ENCODE assay signal across 8 cellular contexts in genomic region chr5:31824886-31825774, GRCh38.
DNase-seq lines count a peak whose midpoint lies in the region; ATAC-seq and TF ChIP-seq lines count a peak whose summit lies in the region.

No MANE protein-coding gene starts in this region.

- no peaks in the 10 kb centered on the region for H3K36me3 Mint-ChIP-seq in CD4-positive, CD25-positive, alpha-beta regulatory T cell

- H3K4me3 Mint-ChIP-seq in CD4-positive, CD25-positive, alpha-beta regulatory T cell: no peak overlapping the region
- H3K4me3 Mint-ChIP-seq in stimulated activated naive CD8-positive, alpha-beta T cell treated with anti-CD3 and anti-CD28 coated beads, Interleukin-15, amount 100 ng/mL, for 72 hours: no peak overlapping the region

- no peaks in the 10 kb centered on the region for H3K4me1 ChIP-seq in CD4-positive, CD25-positive, alpha-beta regulatory T cell (ENCODE audit: control insufficient read depth, insufficient read depth, low read length, poor library complexity, severe bottlenecking)
- H3K4me1 ChIP-seq in right lobe of liver: no peaks in the 10 kb centered on the region

- intact Hi-C loops in right lobe of liver (cut with DNase I): loop anchor here (10.0 kb wide), 2 partner anchors 250 to 260 kb away; no protein-coding TSS in a partner anchor

- peaks cover 5 to 13% of the 10 kb centered on the region in 2 experiments for H3K9me3 ChIP-seq in CD4-positive, CD25-positive, alpha-beta regulatory T cell (ENCODE audit: control insufficient read depth in 2 of 2, low read length in 2 of 2)
- no peaks in the 10 kb centered on the region for H3K9me3 ChIP-seq in right lobe of liver

- peaks cover 0 to 12% (median 5%) of the 10 kb centered on the region in 7 donors for H3K9me3 Mint-ChIP-seq in CD4-positive, CD25-positive, alpha-beta regulatory T cell
- no peaks in the 10 kb centered on the region for H3K9me3 Mint-ChIP-seq in stimulated activated naive CD8-positive, alpha-beta T cell treated with anti-CD3 and anti-CD28 coated beads, Interleukin-15, amount 100 ng/mL, for 72 hours

- H3K4me1 Mint-ChIP-seq in CD4-positive, CD25-positive, alpha-beta regulatory T cell: peaks cover 0 to 5% (median 1%) of the 10 kb centered on the region in 4 donors
- no peaks in the 10 kb centered on the region for H3K4me1 Mint-ChIP-seq in stimulated activated naive CD8-positive, alpha-beta T cell treated with anti-CD3 and anti-CD28 coated beads, Interleukin-15, amount 100 ng/mL, for 72 hours

- peaks cover 16% of the 10 kb centered on the region for H3K27me3 Mint-ChIP-seq in CD4-positive, CD25-positive, alpha-beta regulatory T cell
- H3K27me3 Mint-ChIP-seq in stimulated activated naive CD8-positive, alpha-beta T cell treated with anti-CD3 and anti-CD28 coated beads, Interleukin-15, amount 100 ng/mL, for 72 hours: no peaks in the 10 kb centered on the region

- TF ChIP-seq POLR2A in right lobe of liver (IDR thresholded peaks at IDR 0.05): no peak

- no peak overlapping the region for H3K4me3 ChIP-seq in CD4-positive, CD25-positive, alpha-beta regulatory T cell (ENCODE audit: low read depth, low read length)
- H3K4me3 ChIP-seq in coronary artery (no peak overlapping the region), right lobe of liver (no peak overlapping the region)

- WGBS in right lobe of liver (ENCODE audit: insufficient coverage, low coverage, low lambda C conversion rate, missing lambda C conversion rate): 23% methylated on average over 11 of the region's 11 CpGs

- no peaks in the 10 kb centered on the region for H3K27me3 ChIP-seq in CD4-positive, CD25-positive, alpha-beta regulatory T cell (ENCODE audit: control insufficient read depth, insufficient read depth, low read length)
- no peaks in the 10 kb centered on the region for H3K27me3 ChIP-seq in right lobe of liver

- peak; percentile 45 for TF ChIP-seq CTCF in coronary artery (IDR thresholded peaks at IDR 0.05)
- TF ChIP-seq CTCF in right lobe of liver (IDR thresholded peaks at IDR 0.05): peak; percentile 56 to 70 (median 64)

- H3K36me3 ChIP-seq in CD4-positive, CD25-positive, alpha-beta regulatory T cell (ENCODE audit: control insufficient read depth, insufficient read depth, low read length): no peaks in the 10 kb centered on the region
- no peaks in the 10 kb centered on the region for H3K36me3 ChIP-seq in right lobe of liver

- H3K27ac ChIP-seq in CD4-positive, CD25-positive, alpha-beta regulatory T cell (ENCODE audit: insufficient read depth, low read length, poor library complexity, severe bottlenecking): no peak overlapping the region
- H3K27ac ChIP-seq in coronary artery (no peak overlapping the region), right lobe of liver (no peak overlapping the region)

- DNase-seq in CD4-positive, CD25-positive, alpha-beta regulatory T cell: peak in 2 of 3 donors; percentile 1 to 29
- DNase-seq in NCI-H2029 treated with DMSO at 0.1 percent for 48 hours (lab: John Stamatoyannopoulos, UW) (peak; percentile 19), UCSD-AML1 (lab: John Stamatoyannopoulos, UW; ENCODE audit: unreplicated experiment) (peak; percentile 26), coronary artery (ENCODE audit: low spot score) (no peak), right lobe of liver (peak in 1 of 3 donors; percentile 46)
- peak; percentile 21 to 38 for DNase-seq in stimulated activated naive CD8-positive, alpha-beta T cell treated with anti-CD3 and anti-CD28 coated beads, Interleukin-15, amount 100 ng/mL, for 72 hours

- no peak overlapping the region for H3K27ac Mint-ChIP-seq in CD4-positive, CD25-positive, alpha-beta regulatory T cell
- H3K27ac Mint-ChIP-seq in stimulated activated naive CD8-positive, alpha-beta T cell treated with anti-CD3 and anti-CD28 coated beads, Interleukin-15, amount 100 ng/mL, for 72 hours: no peak overlapping the region

- peak in 1 of 2 donors; percentile 46 for ATAC-seq in CD4-positive, CD25-positive, alpha-beta regulatory T cell (ENCODE audit: low read depth in 2 of 2)
- ATAC-seq in GM21526 (IDR thresholded peaks at IDR 0.05; ENCODE audit: low FRiP score, unreplicated experiment) (peak; percentile 59), right lobe of liver (peak; percentile 80 to 90 (median 86)), HG03521 (IDR thresholded peaks at IDR 0.05; ENCODE audit: unreplicated experiment) (no peak)
- peak; percentile 88 for ATAC-seq in stimulated activated naive CD8-positive, alpha-beta T cell treated with anti-CD3 and anti-CD28 coated beads, Interleukin-15, amount 100 ng/mL, for 72 hours
